ENCODE assay signal across 14 cellular contexts in genomic region chr3:123412076-123412475, GRCh38. TPM values are rescaled to one million over a fixed set of nuclear protein-coding genes. Genes with fewer than 3 reads are reported as not detected.
DNase-seq lines count a peak whose midpoint lies in the region; ATAC-seq and TF ChIP-seq lines count a peak whose summit lies in the region.
"Had no signal": no experiment of that assay in that cellular context is flagged by ENCODE, and none has a peak within 500 bp of the region (broad histone marks: within the 10 kb centered on the region; RNA-seq: fewer than 3 reads in every experiment).

No MANE protein-coding gene starts in this region.

- DNase-seq in cardiac muscle cell (ENCODE audit: low read depth in 1 of 2, low spot score in 1 of 2) (no peak), cardiac septum (ENCODE audit: low spot score) (no peak), hepatocyte (ENCODE audit: low spot score) (no peak)
- no peak for DNase-seq in activated naive CD4-positive, alpha-beta T cell treated with anti-CD3 and anti-CD28 coated beads, Interleukin-2, amount 50 U/mL, for 16 hours
- DNase-seq: 8988T; CD4-positive, alpha-beta memory T cell; NCI-H2029 treated with DMSO at 0.1 percent for 48 hours; NCI-H774; stimulated activated CD4-positive, alpha-beta T cell treated with anti-CD3 and anti-CD28 coated beads, Interleukin-4, amount 100 ng/mL, for 4 hours; stimulated activated naive CD8-positive, alpha-beta T cell treated with anti-CD3 and anti-CD28 coated beads, Interleukin-15, Interleukin-2, amounts not matched to agents 100 U/mL and 50 U/mL, for 24 hours had no signal

- H3K79me2 ChIP-seq in hepatocyte (no peaks in the 10 kb centered on the region), parathyroid adenoma (no peaks in the 10 kb centered on the region)

- H3K4me1 ChIP-seq in cardiac muscle cell (ENCODE audit: low read depth): peaks cover 38% of the 10 kb centered on the region
- peaks cover 59% of the 10 kb centered on the region for H3K4me1 ChIP-seq in hepatocyte (ENCODE audit: insufficient read depth)
- no peaks in the 10 kb centered on the region for H3K4me1 ChIP-seq in parathyroid adenoma

- H3K9me2 ChIP-seq in hepatocyte (replicated peaks; ENCODE audit: insufficient read depth): no peaks in the 10 kb centered on the region

- H2AFZ ChIP-seq in hepatocyte: no peak overlapping the region
- no peak overlapping the region for H2AFZ ChIP-seq in parathyroid adenoma

- H3K36me3 ChIP-seq in cardiac muscle cell (no peaks in the 10 kb centered on the region), hepatocyte (replicated peaks; ENCODE audit: insufficient read depth, low read depth) (no peaks in the 10 kb centered on the region), parathyroid adenoma (ENCODE audit: control insufficient read depth, insufficient read depth, low read length) (no peaks in the 10 kb centered on the region)

- H3K4me3 ChIP-seq in cardiac muscle cell: no peak overlapping the region
- no peak overlapping the region for H3K4me3 ChIP-seq in hepatocyte
- H3K4me3 ChIP-seq in parathyroid adenoma (ENCODE audit: low read depth, low read length): no peak overlapping the region

- WGBS in hepatocyte (ENCODE audit: low lambda C conversion rate, missing lambda C conversion rate): 91% methylated on average over 9 of the region's 9 CpGs

- H4K20me1 ChIP-seq in hepatocyte (ENCODE audit: insufficient read depth, poor library complexity, severe bottlenecking): no peaks in the 10 kb centered on the region

- H3K4me2 ChIP-seq in hepatocyte (peak overlapping the region; percentile 54), parathyroid adenoma (ENCODE audit: low read length) (no peak overlapping the region)

- no peak for ATAC-seq in HG03565 (IDR thresholded peaks at IDR 0.05; ENCODE audit: unreplicated experiment)
- no peak for ATAC-seq in GM21723 (IDR thresholded peaks at IDR 0.05; ENCODE audit: unreplicated experiment)
- ATAC-seq in GM18909 (IDR thresholded peaks at IDR 0.05; ENCODE audit: poor library complexity, unreplicated experiment): no peak

- H3K9me3 ChIP-seq in cardiac muscle cell (ENCODE audit: low read depth): no peaks in the 10 kb centered on the region
- H3K9me3 ChIP-seq in hepatocyte (ENCODE audit: low read depth): no peaks in the 10 kb centered on the region
- no peaks in the 10 kb centered on the region for H3K9me3 ChIP-seq in parathyroid adenoma (ENCODE audit: control insufficient read depth, low read length)

- intact Hi-C loops in cardiac septum (cut with DNase I): no loop called here

- H3K27ac ChIP-seq in cardiac muscle cell (peak overlapping the region; percentile 77), hepatocyte (peak overlapping the region; percentile 87), parathyroid adenoma (peak overlapping the region; percentile 36)

- no peak overlapping the region for H3K9ac ChIP-seq in parathyroid adenoma

- H3K27me3 ChIP-seq in cardiac muscle cell (no peaks in the 10 kb centered on the region), hepatocyte (no peaks in the 10 kb centered on the region), parathyroid adenoma (ENCODE audit: control insufficient read depth, insufficient read depth, low read length) (no peaks in the 10 kb centered on the region)

- no peak for TF ChIP-seq CTCF in cardiac muscle cell (IDR thresholded peaks at IDR 0.05; ENCODE audit: low read depth, low read length)
- TF ChIP-seq CTCF in hepatocyte (IDR thresholded peaks at IDR 0.05; ENCODE audit: poor library complexity): peak; percentile 10
- no peak for TF ChIP-seq CTCF in parathyroid adenoma (IDR thresholded peaks at IDR 0.05)

RNA-seq across cellular contexts. Expression of gene ADCY5, which starts 36.8 kb away (rescaled TPM):
- total RNA-seq in cardiac muscle cell: 47.7 and 93.7 TPM in 2 replicates
- polyA plus RNA-seq in cardiac muscle cell: 38.4 and 74.0 TPM in 2 replicates
- total RNA-seq in cardiac septum: 192 TPM
- 3.1 and 5.3 TPM in 2 replicates for total RNA-seq in hepatocyte
- 2.1 and 4.7 TPM in 2 replicates for polyA plus RNA-seq in hepatocyte
- total RNA-seq: CD4-positive, alpha-beta memory T cell had no signal

Comparison
In these comparisons a context has a peak if more than half of its experiments do, and no peak if none do; other contexts are left out.
1. H3K27ac ChIP-seq: peak in every context shown above with its lines; median percentile 87 in hepatocyte; 77 in cardiac muscle cell; 36 in parathyroid adenoma.